8 cellular contexts compared by ENCODE assay signal in genomic region chr3:47324278-47324865, GRCh38. TPM values are rescaled to one million over a fixed set of nuclear protein-coding genes. Genes with fewer than 3 reads are reported as not detected.
DNase-seq lines count a peak whose midpoint lies in the region; ATAC-seq and TF ChIP-seq lines count a peak whose summit lies in the region.

No MANE protein-coding gene starts in this region.

- 6% methylated on average over 2 of the region's 2 CpGs for WGBS in right lobe of liver (ENCODE audit: insufficient coverage, low coverage, low lambda C conversion rate, missing lambda C conversion rate)

- no peaks in the 10 kb centered on the region for H3K27me3 ChIP-seq in right lobe of liver

- H3K4me3 ChIP-seq in GM12864 (ENCODE audit: low read depth, low read length): no peak overlapping the region
- no peak overlapping the region for H3K4me3 ChIP-seq in right lobe of liver

- TF ChIP-seq CTCF in 22Rv1 (IDR thresholded peaks at IDR 0.05): peak; percentile 83
- TF ChIP-seq CTCF in GM12864 (IDR thresholded peaks at IDR 0.05; ENCODE audit: low read depth, low read length, missing control alignments): peak; percentile 75
- peak; percentile 69 to 79 (median 74) for TF ChIP-seq CTCF in right lobe of liver (IDR thresholded peaks at IDR 0.05)

- intact Hi-C loops in right lobe of liver (cut with DNase I): no loop called here

- no peaks in the 10 kb centered on the region for H3K9me3 ChIP-seq in right lobe of liver

- ATAC-seq in right lobe of liver (peak; percentile 97 to 100 (median 98)), GM18502 (IDR thresholded peaks at IDR 0.05; ENCODE audit: poor library complexity, unreplicated experiment) (no peak)

- peaks cover 0 to 25% (median 3%) of the 10 kb centered on the region in 4 donors for H3K36me3 ChIP-seq in right lobe of liver

- no peak overlapping the region for H3K27ac ChIP-seq in 22Rv1
- H3K27ac ChIP-seq in right lobe of liver: no peak overlapping the region

- peak; percentile 34 for DNase-seq in GM12864 (ENCODE audit: low read depth)
- DNase-seq in NCI-H2227 (lab: John Stamatoyannopoulos, UW; ENCODE audit: unreplicated experiment): peak; percentile 82
- DNase-seq in activated CD4-positive, alpha-beta T cell treated with anti-CD3 and anti-CD28 coated beads for 4 hours: peak; percentile 29 to 62
- peak; percentile 79 to 81 for DNase-seq in dermis microvascular lymphatic vessel endothelial cell (ENCODE audit: low read depth in 2 of 2)
- peak in 1 of 3 donors; percentile 65 for DNase-seq in right lobe of liver
- DNase-seq in stimulated activated CD8-positive, alpha-beta memory T cell treated with anti-CD3 and anti-CD28 coated beads, Interleukin-15, amount 100 ng/mL, for 1 hour (ENCODE audit: low read depth): peak; percentile 33

- H3K4me1 ChIP-seq in right lobe of liver: no peaks in the 10 kb centered on the region

- TF ChIP-seq POLR2A in right lobe of liver (IDR thresholded peaks at IDR 0.05): no peak

RNA-seq across cellular contexts. Expression of gene KLHL18, which starts 41.6 kb away (rescaled TPM):
- total RNA-seq in dermis microvascular lymphatic vessel endothelial cell (20.3 and 23.1 TPM in 2 replicates), right lobe of liver (10 to 100 TPM in 1 of 6 experiments, 1 to 10 TPM in 5; 4.3 to 11.4 (median 8.1) TPM)

RNA-seq across cellular contexts. Expression of gene KIF9, which starts 41.8 kb away (rescaled TPM):
- total RNA-seq in dermis microvascular lymphatic vessel endothelial cell (6.3 and 6.8 TPM in 2 replicates), right lobe of liver (1 to 10 TPM; 2.1 to 4.7 (median 3.2) TPM)

RNA-seq across cellular contexts. Expression of gene PTPN23, which starts 56.4 kb away (rescaled TPM):
- 9.5 and 21.9 TPM in 2 replicates for total RNA-seq in dermis microvascular lymphatic vessel endothelial cell
- 10 to 100 TPM; 14.9 to 25.8 (median 16.9) TPM for total RNA-seq in right lobe of liver
